In the genomic region with DNA sequence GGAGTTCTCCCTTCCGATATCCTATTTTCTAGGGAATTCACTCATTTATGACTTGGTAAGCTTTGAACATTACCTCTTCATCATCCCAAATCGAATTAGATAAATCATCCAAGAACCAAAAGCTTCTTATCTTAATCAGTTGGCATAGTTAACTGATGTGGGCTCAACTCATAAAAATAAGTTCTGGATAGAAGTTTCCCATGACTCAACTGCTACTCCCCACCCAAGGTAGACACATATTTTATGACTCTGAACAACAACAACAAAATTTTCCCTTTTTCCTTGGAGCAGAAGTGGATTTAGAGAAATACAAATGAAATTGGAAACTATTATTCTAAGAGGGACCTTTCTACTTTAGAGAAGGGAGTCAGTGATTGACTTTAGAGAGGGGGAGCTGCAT, we compare ENCODE assay signal across 1 cellular context.
TF ChIP-seq lines count a peak whose summit lies in the region.

No MANE protein-coding gene starts in this region.

TF ChIP-seq in GM23338, 12 proteins besides CTCF, POLR2A, EP300 and RAD21 (continued from another document):
- TF ChIP-seq ZNF331 (CRISPR knock-in tag; IDR thresholded peaks at IDR 0.05; ENCODE audit: low read depth): no peak
- no peak for TF ChIP-seq NANOG (IDR thresholded peaks at IDR 0.05; ENCODE audit: borderline replicate concordance)
- TF ChIP-seq, protein P1, sequence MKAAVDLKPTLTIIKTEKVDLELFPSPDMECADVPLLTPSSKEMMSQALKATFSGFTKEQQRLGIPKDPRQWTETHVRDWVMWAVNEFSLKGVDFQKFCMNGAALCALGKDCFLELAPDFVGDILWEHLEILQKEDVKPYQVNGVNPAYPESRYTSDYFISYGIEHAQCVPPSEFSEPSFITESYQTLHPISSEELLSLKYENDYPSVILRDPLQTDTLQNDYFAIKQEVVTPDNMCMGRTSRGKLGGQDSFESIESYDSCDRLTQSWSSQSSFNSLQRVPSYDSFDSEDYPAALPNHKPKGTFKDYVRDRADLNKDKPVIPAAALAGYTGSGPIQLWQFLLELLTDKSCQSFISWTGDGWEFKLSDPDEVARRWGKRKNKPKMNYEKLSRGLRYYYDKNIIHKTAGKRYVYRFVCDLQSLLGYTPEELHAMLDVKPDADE (IDR thresholded peaks at IDR 0.05): no peak
- TF ChIP-seq, protein P2, sequence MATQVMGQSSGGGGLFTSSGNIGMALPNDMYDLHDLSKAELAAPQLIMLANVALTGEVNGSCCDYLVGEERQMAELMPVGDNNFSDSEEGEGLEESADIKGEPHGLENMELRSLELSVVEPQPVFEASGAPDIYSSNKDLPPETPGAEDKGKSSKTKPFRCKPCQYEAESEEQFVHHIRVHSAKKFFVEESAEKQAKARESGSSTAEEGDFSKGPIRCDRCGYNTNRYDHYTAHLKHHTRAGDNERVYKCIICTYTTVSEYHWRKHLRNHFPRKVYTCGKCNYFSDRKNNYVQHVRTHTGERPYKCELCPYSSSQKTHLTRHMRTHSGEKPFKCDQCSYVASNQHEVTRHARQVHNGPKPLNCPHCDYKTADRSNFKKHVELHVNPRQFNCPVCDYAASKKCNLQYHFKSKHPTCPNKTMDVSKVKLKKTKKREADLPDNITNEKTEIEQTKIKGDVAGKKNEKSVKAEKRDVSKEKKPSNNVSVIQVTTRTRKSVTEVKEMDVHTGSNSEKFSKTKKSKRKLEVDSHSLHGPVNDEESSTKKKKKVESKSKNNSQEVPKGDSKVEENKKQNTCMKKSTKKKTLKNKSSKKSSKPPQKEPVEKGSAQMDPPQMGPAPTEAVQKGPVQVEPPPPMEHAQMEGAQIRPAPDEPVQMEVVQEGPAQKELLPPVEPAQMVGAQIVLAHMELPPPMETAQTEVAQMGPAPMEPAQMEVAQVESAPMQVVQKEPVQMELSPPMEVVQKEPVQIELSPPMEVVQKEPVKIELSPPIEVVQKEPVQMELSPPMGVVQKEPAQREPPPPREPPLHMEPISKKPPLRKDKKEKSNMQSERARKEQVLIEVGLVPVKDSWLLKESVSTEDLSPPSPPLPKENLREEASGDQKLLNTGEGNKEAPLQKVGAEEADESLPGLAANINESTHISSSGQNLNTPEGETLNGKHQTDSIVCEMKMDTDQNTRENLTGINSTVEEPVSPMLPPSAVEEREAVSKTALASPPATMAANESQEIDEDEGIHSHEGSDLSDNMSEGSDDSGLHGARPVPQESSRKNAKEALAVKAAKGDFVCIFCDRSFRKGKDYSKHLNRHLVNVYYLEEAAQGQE (IDR thresholded peaks at IDR 0.05; ENCODE audit: unreplicated experiment): no peak
